ENCODE assay signal across 8 cellular contexts in the genomic region with DNA sequence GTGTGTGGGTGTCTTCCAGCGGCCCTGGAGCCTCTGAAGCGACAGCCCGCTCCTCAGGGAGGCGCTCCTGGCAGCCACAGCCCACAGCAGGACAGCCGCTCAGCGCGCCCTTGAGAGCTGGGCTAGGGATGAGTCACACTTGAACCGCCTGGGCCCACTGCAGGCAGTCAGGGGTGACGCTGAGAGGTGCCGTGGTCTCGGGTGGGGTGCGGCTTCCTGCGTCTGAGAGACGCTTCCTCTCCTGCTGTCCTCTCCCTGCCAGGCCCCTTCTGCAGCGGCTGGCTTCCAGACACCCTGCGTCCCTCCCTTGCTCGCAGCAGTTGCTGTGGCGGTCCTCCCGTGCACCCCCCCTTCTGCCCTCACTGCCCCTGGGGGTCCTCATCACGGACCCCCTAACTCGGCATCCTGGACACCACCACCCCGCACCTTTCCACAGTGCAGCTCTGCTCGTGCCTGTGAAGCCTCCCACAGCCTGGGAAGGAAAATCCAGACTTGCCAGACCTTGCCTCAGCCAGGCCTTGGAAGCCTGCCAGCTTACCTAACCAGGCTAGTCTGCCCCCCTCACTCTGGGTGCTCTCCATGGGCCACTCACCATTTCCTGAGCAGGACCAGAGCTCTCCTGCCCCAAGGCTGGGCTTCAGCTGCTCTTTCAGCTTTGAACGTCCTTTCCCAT. TPM values are rescaled to one million over a fixed set of nuclear protein-coding genes. Genes with fewer than 3 reads are reported as not detected.
DNase-seq lines count a peak whose midpoint lies in the region; ATAC-seq and TF ChIP-seq lines count a peak whose summit lies in the region.

No MANE protein-coding gene starts in this region.

- H3K4me3 ChIP-seq in NB4 (ENCODE audit: low read depth, low read length) = no peak overlapping the region
- no peak overlapping the region for H3K4me3 ChIP-seq in lung

- peaks cover 4 to 13% of the 10 kb centered on the region in 2 donors for H3K36me3 ChIP-seq in lung (ENCODE audit: control insufficient read depth in 2 of 2, insufficient read depth in 2 of 2, low read length in 2 of 2)

- no peaks in the 10 kb centered on the region for H3K27me3 ChIP-seq in lung (ENCODE audit: control insufficient read depth, insufficient read depth)

- H3K27ac Mint-ChIP-seq in central memory CD8-positive, alpha-beta T cell (ENCODE audit: low read depth) = peak overlapping the region; percentile 96

- DNase-seq in GM04503 (ENCODE audit: low read depth) (peak; percentile 13), H4 (ENCODE audit: low spot score) (peak; percentile 68), NB4 (ENCODE audit: low read depth) (peak; percentile 88), lung (ENCODE audit: low spot score) (peak; percentile 70), OCI-M1 (lab: John Stamatoyannopoulos, UW) (no peak)
- DNase-seq in activated CD4-positive, CD25-positive, alpha-beta regulatory T cell treated with anti-CD3 and anti-CD28 coated beads, Interleukin-2, amount 50 U/mL, for 72 hours = peak; percentile 60
- DNase-seq in central memory CD8-positive, alpha-beta T cell (ENCODE audit: low spot score in 2 of 2) = peak; percentile 81 to 94
- DNase-seq in stimulated activated CD8-positive, alpha-beta memory T cell treated with anti-CD3 and anti-CD28 coated beads, Interleukin-2, amount 100 ng/mL, for 48 hours (ENCODE audit: low read depth in 2 of 2) = peak; percentile 65 to 67

- no peak for TF ChIP-seq CTCF in NB4 (IDR thresholded peaks at IDR 0.05; ENCODE audit: low read depth, low read length)
- no peak for TF ChIP-seq CTCF in lung (IDR thresholded peaks at IDR 0.05; ENCODE audit: control extremely low read depth, extremely low read depth)

- peak; percentile 100 for ATAC-seq in central memory CD8-positive, alpha-beta T cell (replicated peaks; ENCODE audit: extremely low read depth, poor library complexity, severe bottlenecking)
- ATAC-seq in lung (ENCODE audit: insufficient read depth, low FRiP score) = peak; percentile 85

- H3K4me1 ChIP-seq in lung (ENCODE audit: control insufficient read depth in 2 of 2, insufficient read depth in 2 of 2, low read length in 2 of 2) = peaks cover 0 to 21% of the 10 kb centered on the region in 2 donors

- peak overlapping the region; percentile 58 for H3K4me3 Mint-ChIP-seq in central memory CD8-positive, alpha-beta T cell

- peak overlapping the region; percentile 80 to 81 for H3K27ac ChIP-seq in lung (ENCODE audit: low read depth in 1 of 2, low read length in 1 of 2)

- H3K9me3 Mint-ChIP-seq in central memory CD8-positive, alpha-beta T cell = no peaks in the 10 kb centered on the region

- H3K9me3 ChIP-seq in lung (ENCODE audit: control insufficient read depth in 2 of 2, insufficient read depth in 1 of 2, low read length in 1 of 2) = no peaks in the 10 kb centered on the region

- TF ChIP-seq POLR2A in NB4 (IDR thresholded peaks at IDR 0.05; ENCODE audit: extremely low read depth, insufficient read length) = no peak

- peaks cover 14% of the 10 kb centered on the region for H3K36me3 Mint-ChIP-seq in central memory CD8-positive, alpha-beta T cell (ENCODE audit: insufficient read depth)

- WGBS in lung, 2 donors = 11 to 12% methylated on average over 24 of the region's 24 CpGs

- H3K4me1 Mint-ChIP-seq in central memory CD8-positive, alpha-beta T cell = peaks cover 32% of the 10 kb centered on the region

- no peaks in the 10 kb centered on the region for H3K27me3 Mint-ChIP-seq in central memory CD8-positive, alpha-beta T cell

RNA-seq across cellular contexts. Expression of gene SPTBN5, which starts 1.1 kb away (rescaled TPM):
- total RNA-seq in H4 (2014; rRNA removed; shearing (Covaris generic)) = not detected in 2 replicates
- total RNA-seq in lung = 1 to 10 TPM; 1.6 to 2.0 TPM
- 1 to 10 TPM; 1.8 to 3.5 TPM for polyA plus RNA-seq in lung

RNA-seq across cellular contexts. Expression of gene PLA2G4B, which starts 56.3 kb away (rescaled TPM):
- total RNA-seq in H4 (2014; rRNA removed; shearing (Covaris generic)) = 0.62 TPM in 1 of 2 replicates, not detected in the other
- 10 to 100 TPM in 1 of 2 donors, 1 to 10 TPM in 1; 8.4 to 12.8 TPM for total RNA-seq in lung
- 10 to 100 TPM in 1 of 2 donors, 1 to 10 TPM in 1; 5.7 to 13.0 TPM for polyA plus RNA-seq in lung
